12 cellular contexts compared by ENCODE assay signal in genomic region chr2:18883626-18884456, GRCh38.
DNase-seq lines count a peak whose midpoint lies in the region; TF ChIP-seq lines count a peak whose summit lies in the region.
"Had no signal": no experiment of that assay in that cellular context is flagged by ENCODE, and none has a peak within 500 bp of the region (broad histone marks: within the 10 kb centered on the region; RNA-seq: fewer than 3 reads in every experiment).

No MANE protein-coding gene starts in this region.

- no peak overlapping the region for H3K9ac ChIP-seq in Loucy (ENCODE audit: low read depth, low read length, poor library complexity, severe bottlenecking)
- H3K9ac ChIP-seq: BLaER1 treated with 17β-estradiol and CSF1 and Interleukin-3, amounts not matched to agents 10 nM and 100 nM had no signal

- POLR2A ChIA-PET in activated CD4-positive, alpha-beta T cell treated with anti-CD3 and anti-CD28 coated beads, Interleukin-2, amount 10 ng/mL, durations not matched to agents 7 days and 5 days (lab: Charles Lee) = no interaction called here

- H3K79me2 ChIP-seq in Loucy (ENCODE audit: insufficient read depth, low read length) = no peaks in the 10 kb centered on the region

- H3K9me3 ChIP-seq in Loucy (ENCODE audit: insufficient read depth, low read depth, low read length) = no peaks in the 10 kb centered on the region
- H3K9me3 ChIP-seq in stomach = no peaks in the 10 kb centered on the region
- H3K9me3 ChIP-seq: mucosa of descending colon had no signal

- no peaks in the 10 kb centered on the region for H3K9me2 ChIP-seq in Loucy (replicated peaks; ENCODE audit: low read depth, low read length)

- H3K27me3 Mint-ChIP-seq in activated CD4-positive, alpha-beta T cell treated with anti-CD3 and anti-CD28 coated beads, Interleukin-2, amount 10 ng/mL, durations not matched to agents 7 days and 5 days = no peaks in the 10 kb centered on the region

- 60 to 77% (median 72%) methylated on average over 3 of the region's 3 CpGs for WGBS in stomach, 5 donors

- H3K9me3 Mint-ChIP-seq in activated CD4-positive, alpha-beta T cell treated with anti-CD3 and anti-CD28 coated beads, Interleukin-2, amount 10 ng/mL, durations not matched to agents 7 days and 5 days = no peaks in the 10 kb centered on the region

- H3K4me1 Mint-ChIP-seq in activated CD4-positive, alpha-beta T cell treated with anti-CD3 and anti-CD28 coated beads, Interleukin-2, amount 10 ng/mL, durations not matched to agents 7 days and 5 days = no peaks in the 10 kb centered on the region

- intact Hi-C loops in stomach (cut with DNase I; ENCODE audit: low total_unique reads) = no loop called here

- H3K36me3 Mint-ChIP-seq in activated CD4-positive, alpha-beta T cell treated with anti-CD3 and anti-CD28 coated beads, Interleukin-2, amount 10 ng/mL, durations not matched to agents 7 days and 5 days (ENCODE audit: low read depth) = no peaks in the 10 kb centered on the region

- CTCF ChIA-PET in activated CD4-positive, alpha-beta T cell treated with anti-CD3 and anti-CD28 coated beads, Interleukin-2, amount 10 ng/mL, durations not matched to agents 7 days and 5 days (lab: Charles Lee) = no interaction called here

- no peaks in the 10 kb centered on the region for H3F3A ChIP-seq in Loucy (ENCODE audit: low read depth)

- DNase-seq in NCI-H82 (lab: John Stamatoyannopoulos, UW) = peak; percentile 44
- DNase-seq in NCI-H82 treated with DMSO at 0.1 percent for 48 hours (lab: John Stamatoyannopoulos, UW; ENCODE audit: unreplicated experiment) = no peak
- DNase-seq in choroid plexus epithelial cell (ENCODE audit: low read depth) = peak; percentile 55
- peak; percentile 6 for DNase-seq in retinal pigment epithelial cell (ENCODE audit: low read depth)
- DNase-seq in NCI-H2081 (lab: John Stamatoyannopoulos, UW) = no peak
- DNase-seq in activated CD4-positive, alpha-beta T cell treated with anti-CD3 and anti-CD28 coated beads, Interleukin-2, amount 10 ng/mL, durations not matched to agents 7 days and 5 days = no peak
- DNase-seq in stomach = no peak
- DNase-seq: dorsolateral prefrontal cortex, KG1 had no signal

- no peaks in the 10 kb centered on the region for H4K20me1 ChIP-seq in Loucy (ENCODE audit: insufficient read depth, low read length, poor library complexity, severe bottlenecking)
- H4K20me1 ChIP-seq: BLaER1 treated with 17β-estradiol and CSF1 and Interleukin-3, amounts not matched to agents 10 nM and 100 nM had no signal

- H3K4me1 ChIP-seq in Loucy (ENCODE audit: insufficient read depth, low read length, poor library complexity, severe bottlenecking) (no peaks in the 10 kb centered on the region), stomach (no peaks in the 10 kb centered on the region)
- H3K4me1 ChIP-seq: BLaER1 treated with 17β-estradiol and CSF1 and Interleukin-3, amounts not matched to agents 10 nM and 100 nM had no signal

- H3K4me3 Mint-ChIP-seq in activated CD4-positive, alpha-beta T cell treated with anti-CD3 and anti-CD28 coated beads, Interleukin-2, amount 10 ng/mL, durations not matched to agents 7 days and 5 days = no peak overlapping the region

- TF ChIP-seq EP300 in stomach (IDR thresholded peaks at IDR 0.05) = no peak

- no peak for TF ChIP-seq POLR2A in stomach (IDR thresholded peaks at IDR 0.05)

- H3K27me3 ChIP-seq in Loucy (ENCODE audit: insufficient read depth, low read length, poor library complexity, severe bottlenecking) = no peaks in the 10 kb centered on the region
- no peaks in the 10 kb centered on the region for H3K27me3 ChIP-seq in stomach
- H3K27me3 ChIP-seq: BLaER1 treated with 17β-estradiol and CSF1 and Interleukin-3, amounts not matched to agents 10 nM and 100 nM; dorsolateral prefrontal cortex had no signal

- no peak overlapping the region for H3K4me2 ChIP-seq in Loucy (ENCODE audit: low read depth, low read length, poor library complexity, severe bottlenecking)
- H3K4me2 ChIP-seq: BLaER1 treated with 17β-estradiol and CSF1 and Interleukin-3, amounts not matched to agents 10 nM and 100 nM had no signal

- H3K4me3 ChIP-seq in Loucy (ENCODE audit: low read length, poor library complexity, severe bottlenecking) (no peak overlapping the region), choroid plexus epithelial cell (ENCODE audit: low read depth, low read length) (no peak overlapping the region), retinal pigment epithelial cell (ENCODE audit: low read length) (no peak overlapping the region), stomach (no peak overlapping the region)
- H3K4me3 ChIP-seq: BLaER1 treated with 17β-estradiol and CSF1 and Interleukin-3, amounts not matched to agents 10 nM and 100 nM; dorsolateral prefrontal cortex; mucosa of descending colon had no signal

- no peaks in the 10 kb centered on the region for H3K36me3 ChIP-seq in Loucy (ENCODE audit: insufficient read depth, low read length)
- H3K36me3 ChIP-seq in stomach = no peaks in the 10 kb centered on the region
- H3K36me3 ChIP-seq: BLaER1 treated with 17β-estradiol and CSF1 and Interleukin-3, amounts not matched to agents 10 nM and 100 nM had no signal

- H3K27ac ChIP-seq in stomach = no peak overlapping the region
- H3K27ac ChIP-seq: BLaER1 treated with 17β-estradiol and CSF1 and Interleukin-3, amounts not matched to agents 10 nM and 100 nM; dorsolateral prefrontal cortex had no signal

- TF ChIP-seq CTCF in Loucy (conservative IDR thresholded peaks at IDR 0.05; ENCODE audit: low read length) = peak; percentile 47
- peak; percentile 65 for TF ChIP-seq CTCF in choroid plexus epithelial cell (conservative IDR thresholded peaks at IDR 0.05; ENCODE audit: low read depth, low read length)
- peak; percentile 60 for TF ChIP-seq CTCF in retinal pigment epithelial cell (conservative IDR thresholded peaks at IDR 0.05; ENCODE audit: low read depth, low read length)
- TF ChIP-seq CTCF in stomach (IDR thresholded peaks at IDR 0.05) = peak in 1 of 7 experiments; percentile 17

- H3K27ac Mint-ChIP-seq in activated CD4-positive, alpha-beta T cell treated with anti-CD3 and anti-CD28 coated beads, Interleukin-2, amount 10 ng/mL, durations not matched to agents 7 days and 5 days = no peak overlapping the region

- H2AFZ ChIP-seq in Loucy (ENCODE audit: low read length) = no peak overlapping the region

Comparison
In these comparisons a context has a peak if more than half of its experiments do, and no peak if none do; other contexts are left out.
1. DNase-seq: peak in NCI-H82 (single experiment), choroid plexus epithelial cell (single experiment) and retinal pigment epithelial cell (single experiment); none in NCI-H82 treated with DMSO at 0.1 percent for 48 hours (single experiment), NCI-H2081 (0 of 2), activated CD4-positive, alpha-beta T cell treated with anti-CD3 and anti-CD28 coated beads, Interleukin-2, amount 10 ng/mL, durations not matched to agents 7 days and 5 days (single experiment) and stomach (single experiment).